In the genomic region with DNA sequence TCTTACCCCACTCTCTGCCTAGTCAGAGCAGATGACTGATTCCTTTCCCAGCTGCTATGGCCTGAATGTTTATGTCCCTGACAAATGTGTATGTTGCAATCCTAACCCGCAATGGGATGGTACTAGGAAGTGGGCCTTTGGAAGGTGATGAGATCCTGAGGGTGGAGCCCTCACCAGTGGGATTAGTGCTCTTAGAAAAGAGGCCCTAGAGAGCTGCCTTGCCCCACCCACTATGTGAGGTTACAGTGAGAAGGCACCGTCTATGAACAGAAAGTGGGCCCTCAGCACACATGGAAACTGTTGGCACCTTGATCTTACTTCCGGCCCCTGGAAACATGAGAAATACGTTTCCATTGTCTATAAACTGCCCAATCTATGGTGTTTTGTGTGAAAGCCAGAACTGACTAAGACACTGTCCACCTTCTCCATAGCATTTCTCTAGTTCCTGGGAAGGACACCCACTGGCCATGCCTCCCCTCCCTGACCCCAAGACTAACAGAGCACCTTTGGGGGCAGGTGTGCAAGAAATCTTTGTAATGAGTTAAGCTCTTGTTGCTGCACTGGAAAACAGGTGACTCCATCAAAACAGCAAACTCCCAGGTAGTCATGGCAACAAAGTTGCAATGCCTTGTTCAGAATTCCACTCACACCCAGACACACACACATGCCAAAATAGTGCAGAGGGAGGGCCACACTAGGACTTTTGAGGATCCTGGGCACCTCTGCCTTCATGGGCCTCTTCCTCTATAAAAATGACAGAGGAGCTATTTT, we compare ENCODE assay signal across 8 cellular contexts. TPM values are rescaled to one million over a fixed set of nuclear protein-coding genes. Genes with fewer than 3 reads are reported as not detected.
DNase-seq lines count a peak whose midpoint lies in the region; ATAC-seq and TF ChIP-seq lines count a peak whose summit lies in the region.

No MANE protein-coding gene starts in this region.

- no peaks in the 10 kb centered on the region for H3K27me3 Mint-ChIP-seq in activated T-cell treated with anti-CD3 and anti-CD28 coated beads, Interleukin-2, amount 50 U/mL, for 24 hours

- no peak for TF ChIP-seq CTCF in BE2C (IDR thresholded peaks at IDR 0.05; ENCODE audit: low read depth, low read length)

- no peak overlapping the region for H3K4me3 Mint-ChIP-seq in activated T-cell treated with anti-CD3 and anti-CD28 coated beads, Interleukin-2, amount 50 U/mL, for 24 hours

- ATAC-seq in GM19463 (IDR thresholded peaks at IDR 0.05; ENCODE audit: unreplicated experiment) (peak; percentile 56), GM19452 (IDR thresholded peaks at IDR 0.05; ENCODE audit: unreplicated experiment) (no peak)

- in situ Hi-C loops in KBM-7 (cut with MboI; ENCODE audit: low pct_unique_long_range_greater_than_20kb, low sequenced_read_pairs), result no loop called here

- peak overlapping the region; percentile 88 for H3K27ac Mint-ChIP-seq in activated T-cell treated with anti-CD3 and anti-CD28 coated beads, Interleukin-2, amount 50 U/mL, for 24 hours

- H3K4me1 Mint-ChIP-seq in activated T-cell treated with anti-CD3 and anti-CD28 coated beads, Interleukin-2, amount 50 U/mL, for 24 hours (ENCODE audit: low read depth), result peaks cover 23% of the 10 kb centered on the region

- peak; percentile 41 for DNase-seq in KBM-7
- no peak for DNase-seq in activated T-cell treated with anti-CD3 and anti-CD28 coated beads, Interleukin-2, amount 50 U/mL, for 24 hours
- peak; percentile 37 for DNase-seq in left kidney (ENCODE audit: low read depth, low spot score)
- no peak for DNase-seq in BE2C
- no peak for DNase-seq in medulla oblongata (ENCODE audit: extremely low spot score)
- DNase-seq in 8988T, result no peak

- no peaks in the 10 kb centered on the region for H3K9me3 Mint-ChIP-seq in activated T-cell treated with anti-CD3 and anti-CD28 coated beads, Interleukin-2, amount 50 U/mL, for 24 hours

- no peaks in the 10 kb centered on the region for H3K27me3 ChIP-seq in BE2C

- H3K9me3 ChIP-seq in BE2C, result no peaks in the 10 kb centered on the region

- no peaks in the 10 kb centered on the region for H3K4me1 ChIP-seq in BE2C

- H3K36me3 Mint-ChIP-seq in activated T-cell treated with anti-CD3 and anti-CD28 coated beads, Interleukin-2, amount 50 U/mL, for 24 hours (ENCODE audit: low read depth), result no peaks in the 10 kb centered on the region

- no peaks in the 10 kb centered on the region for H3K36me3 ChIP-seq in BE2C

- H3K4me3 ChIP-seq in BE2C (ENCODE audit: low read depth, low read length), result no peak overlapping the region

RNA-seq across cellular contexts. Expression of gene GABRR2, which starts 16.2 kb away (rescaled TPM):
- polyA plus RNA-seq in BE2C (2012; ENCODE audit: insufficient read depth, insufficient read length, low read depth), result not detected

RNA-seq across cellular contexts. Expression of gene UBE2J1, which starts 53.7 kb away (rescaled TPM):
- 17.8 TPM for polyA plus RNA-seq in BE2C (2012; ENCODE audit: insufficient read depth, insufficient read length, low read depth)

Comparison
In these comparisons a context has a peak if more than half of its experiments do, and no peak if none do; other contexts are left out.
1. DNase-seq: peak in KBM-7 (single experiment) and left kidney (single experiment); none in activated T-cell treated with anti-CD3 and anti-CD28 coated beads, Interleukin-2, amount 50 U/mL, for 24 hours (single experiment), BE2C (single experiment), medulla oblongata (single experiment) and 8988T (single experiment).